In genomic region chr10:94361161-94361794, GRCh38 we compare ENCODE assay signal across 8 cellular contexts. TPM values are rescaled to one million over a fixed set of nuclear protein-coding genes. Genes with fewer than 3 reads are reported as not detected.
DNase-seq lines count a peak whose midpoint lies in the region; ATAC-seq and TF ChIP-seq lines count a peak whose summit lies in the region.

No MANE protein-coding gene starts in this region.

- no peaks in the 10 kb centered on the region for H3K27me3 Mint-ChIP-seq in MCF 10A (ENCODE audit: insufficient read depth, unreplicated experiment)
- peaks cover 0 to 14% (median 9%) of the 10 kb centered on the region in 5 donors for H3K27me3 Mint-ChIP-seq in naive thymus-derived CD4-positive, alpha-beta T cell

- no peaks in the 10 kb centered on the region for H3K27me3 ChIP-seq in MM.1S (replicated peaks; ENCODE audit: insufficient read depth, low read length)
- no peaks in the 10 kb centered on the region for H3K27me3 ChIP-seq in naive thymus-derived CD4-positive, alpha-beta T cell (ENCODE audit: control insufficient read depth in 2 of 2, insufficient read depth in 2 of 2, low read length in 2 of 2)

- peak overlapping the region; percentile 80 for H3K4me3 ChIP-seq in MM.1S (ENCODE audit: low read length)
- peak overlapping the region; percentile 76 for H3K4me3 ChIP-seq in naive thymus-derived CD4-positive, alpha-beta T cell (ENCODE audit: low read length)

- H3K36me3 Mint-ChIP-seq in MCF 10A (ENCODE audit: insufficient read depth, unreplicated experiment): peaks cover 37% of the 10 kb centered on the region
- H3K36me3 Mint-ChIP-seq in naive thymus-derived CD4-positive, alpha-beta T cell: peaks cover 22 to 38% (median 28%) of the 10 kb centered on the region in 5 donors

- no peaks in the 10 kb centered on the region for H3K9me3 ChIP-seq in MM.1S (replicated peaks; ENCODE audit: insufficient read depth, low read length)
- no peaks in the 10 kb centered on the region for H3K9me3 ChIP-seq in naive thymus-derived CD4-positive, alpha-beta T cell (ENCODE audit: control insufficient read depth in 2 of 3, low read length in 3 of 3)

- H3K4me3 Mint-ChIP-seq in MCF 10A (ENCODE audit: unreplicated experiment): peak overlapping the region; percentile 95
- H3K4me3 Mint-ChIP-seq in naive thymus-derived CD4-positive, alpha-beta T cell: peak overlapping the region; percentile 93 to 98 (median 96)

- H3K9me3 Mint-ChIP-seq in MCF 10A (ENCODE audit: unreplicated experiment): no peaks in the 10 kb centered on the region
- H3K9me3 Mint-ChIP-seq in naive thymus-derived CD4-positive, alpha-beta T cell: peaks cover 0 to 1% (median 0%) of the 10 kb centered on the region in 11 donors

- POLR2A ChIA-PET in MCF 10A (lab: Yijun Ruan, JAX): interaction anchor here (0.8 to 4.2 kb wide), 10 partner anchors 7 to 659 kb away, joined by 3 to 107 read pairs (median 5); partner anchors contain the start of genes FRA10AC1, HELLS and TBC1D12
- POLR2A ChIA-PET in naive thymus-derived CD4-positive, alpha-beta T cell (lab: Charles Lee): interaction anchor here (0.6 kb wide), 1 partner anchor 11 kb away, joined by 3 read pairs; no protein-coding TSS in a partner anchor

- H3K9ac ChIP-seq in MM.1S (ENCODE audit: low read length): peak overlapping the region; percentile 70; the same call in 1 of the 2 replicates

- intact Hi-C loops in MCF 10A (cut with micrococcal nuclease): loop anchor here (1.0 to 5.0 kb wide), 2 partner anchors 81 to 184 kb away; partner anchors contain the start of gene HELLS
- intact Hi-C loops in naive thymus-derived CD4-positive, alpha-beta T cell (cut with micrococcal nuclease): loop anchor here (5.0 to 10.0 kb wide), 4 partner anchors 41 to 1774 kb away; partner anchors contain the start of genes CEP55 (in 1 of the 2), KIF11 (in 1 of the 2), TBC1D12 (in 1 of the 2) and ZNF518A (in 1 of the 2)
- intact Hi-C loops in cardiac septum (cut with DNase I): no loop called here

- DNase-seq in Daoy (ENCODE audit: low read depth): peak; percentile 27
- peak; percentile 38 for DNase-seq in MM.1S
- peak; percentile 70 for DNase-seq in MCF 10A (ENCODE audit: unreplicated experiment)
- DNase-seq in naive thymus-derived CD4-positive, alpha-beta T cell: peak in 5 of 9 donors; percentile 7 to 36 (median 16)
- no peak for DNase-seq in NCI-H1930 (lab: John Stamatoyannopoulos, UW)
- no peak for DNase-seq in T1000 (lab: John Stamatoyannopoulos, UW)
- DNase-seq in cardiac septum (ENCODE audit: low spot score): no peak

- no peaks in the 10 kb centered on the region for H3F3A ChIP-seq in MM.1S (ENCODE audit: insufficient read depth, low read length)

- peaks cover 13% of the 10 kb centered on the region; the same call in 1 of the 2 replicates for H3K4me1 ChIP-seq in MM.1S (ENCODE audit: low read length)
- peaks cover 13 to 18% of the 10 kb centered on the region in 2 donors for H3K4me1 ChIP-seq in naive thymus-derived CD4-positive, alpha-beta T cell (ENCODE audit: control insufficient read depth in 2 of 2, insufficient read depth in 2 of 2, low read length in 2 of 2)

- CTCF ChIA-PET in MCF 10A (lab: Yijun Ruan, JAX): interaction anchor here (0.5 to 4.5 kb wide), 10 partner anchors 8 to 875 kb away, joined by 3 to 50 read pairs (median 4); partner anchors contain the start of genes SLC35G1 and TBC1D12
- CTCF ChIA-PET in naive thymus-derived CD4-positive, alpha-beta T cell (lab: Charles Lee): interaction anchor here (0.7 kb wide), 1 partner anchor 11 kb away, joined by 4 read pairs; no protein-coding TSS in a partner anchor

- no peak for ATAC-seq in naive thymus-derived CD4-positive, alpha-beta T cell
- no peak for ATAC-seq in esophagus mucosa

- peaks cover 24% of the 10 kb centered on the region for H3K4me1 Mint-ChIP-seq in MCF 10A (ENCODE audit: insufficient read depth, unreplicated experiment)
- peaks cover 20 to 59% (median 42%) of the 10 kb centered on the region in 7 donors for H3K4me1 Mint-ChIP-seq in naive thymus-derived CD4-positive, alpha-beta T cell

- TF ChIP-seq CTCF in MM.1S (IDR thresholded peaks at IDR 0.05; ENCODE audit: low read length): no peak
- TF ChIP-seq CTCF in MCF 10A (IDR thresholded peaks at IDR 0.05; ENCODE audit: unreplicated experiment): no peak

- H3K79me2 ChIP-seq in MM.1S (ENCODE audit: low read length): peaks cover 57% of the 10 kb centered on the region

- H3K36me3 ChIP-seq in MM.1S (replicated peaks; ENCODE audit: insufficient read depth, low read length): peaks cover 12% of the 10 kb centered on the region; the same call in 1 of the 2 replicates
- H3K36me3 ChIP-seq in naive thymus-derived CD4-positive, alpha-beta T cell (ENCODE audit: control insufficient read depth in 2 of 3, insufficient read depth in 3 of 3, low read length in 3 of 3): peaks cover 5 to 17% (median 15%) of the 10 kb centered on the region in 3 experiments

- peak overlapping the region; percentile 72 for H3K4me2 ChIP-seq in MM.1S (ENCODE audit: low read depth, low read length)

- no peak overlapping the region for H2AFZ ChIP-seq in MM.1S (ENCODE audit: low read length)

- no peak overlapping the region for H3K27ac Mint-ChIP-seq in MCF 10A (ENCODE audit: low read depth, unreplicated experiment)
- H3K27ac Mint-ChIP-seq in naive thymus-derived CD4-positive, alpha-beta T cell: peak overlapping the region in 7 of 9 donors; percentile 31 to 99 (median 95)

- BruUV-seq in MCF 10A (replicated peaks; lab: Mats Ljungman, UMichigan): no TSS peak

- H4K20me1 ChIP-seq in MM.1S (ENCODE audit: insufficient read depth, low read length): no peaks in the 10 kb centered on the region

- no peaks in the 10 kb centered on the region for H3K9me2 ChIP-seq in MM.1S (replicated peaks; ENCODE audit: insufficient read depth, low read length)

- no peak overlapping the region for H3K27ac ChIP-seq in MM.1S (ENCODE audit: low read length)
- H3K27ac ChIP-seq in naive thymus-derived CD4-positive, alpha-beta T cell (ENCODE audit: low read depth, low read length): peak overlapping the region; percentile 92

RNA-seq across cellular contexts. Expression of gene NOC3L, which starts 1.5 kb away (rescaled TPM):
- total RNA-seq in Daoy (2014; rRNA removed; shearing (Covaris generic)): 46.3 and 48.6 TPM in 2 replicates
- total RNA-seq in MCF 10A (2022): 24.9 and 39.0 TPM in 2 replicates
- total RNA-seq in naive thymus-derived CD4-positive, alpha-beta T cell: 10 to 100 TPM in 4 of 5 experiments, 1 to 10 TPM in 1; 8.6 to 28.8 (median 24.8) TPM
- polyA plus RNA-seq in naive thymus-derived CD4-positive, alpha-beta T cell: 10 to 100 TPM in 1 of 2 donors, 1 to 10 TPM in 1; 8.0 to 10.1 TPM
- 11.8 TPM for total RNA-seq in esophagus mucosa
- total RNA-seq in cardiac septum: 8.9 TPM

RNA-seq across cellular contexts. Expression of gene TBC1D12, which starts 41.1 kb away (rescaled TPM):
- total RNA-seq in Daoy (2014; rRNA removed; shearing (Covaris generic)): 8.1 and 10.9 TPM in 2 replicates
- 5.4 and 5.9 TPM in 2 replicates for total RNA-seq in MCF 10A (2022)
- 1 to 10 TPM in 1 of 5 experiments, under 1 TPM in 4; 0.22 to 3.6 (median 0.60) TPM for total RNA-seq in naive thymus-derived CD4-positive, alpha-beta T cell
- not detected for polyA plus RNA-seq in naive thymus-derived CD4-positive, alpha-beta T cell
- total RNA-seq in esophagus mucosa: 3.6 TPM
- total RNA-seq in cardiac septum: 6.3 TPM

Comparison
In these comparisons a context has a peak if more than half of its experiments do, and no peak if none do; other contexts are left out.
1. DNase-seq: peak in Daoy (single experiment), MM.1S (single experiment), MCF 10A (single experiment) and naive thymus-derived CD4-positive, alpha-beta T cell (5 of 9); none in NCI-H1930 (0 of 2), T1000 (single experiment) and cardiac septum (single experiment).